ENCODE assay signal across 23 cellular contexts in genomic region chr2:174690026-174690425, GRCh38.
"Had no signal": no experiment of that assay in that cellular context is flagged by ENCODE, and none has a peak within 500 bp of the region (broad histone marks: within the 10 kb centered on the region; RNA-seq: fewer than 3 reads in every experiment).

No MANE protein-coding gene starts in this region.

- ATAC-seq: effector memory CD8-positive, alpha-beta T cell; esophagus mucosa; foreskin keratinocyte; gastrocnemius medialis; gastroesophageal sphincter; heart left ventricle; heart right ventricle had no signal

- H3K4me3 ChIP-seq: colonic mucosa, coronary artery, dorsolateral prefrontal cortex, esophagus muscularis mucosa, esophagus squamous epithelium, gastrocnemius medialis, gastroesophageal sphincter, heart left ventricle, heart right ventricle had no signal

- H3K9me3 ChIP-seq: colonic mucosa, esophagus muscularis mucosa, esophagus squamous epithelium, gastrocnemius medialis, gastroesophageal sphincter, heart left ventricle, heart right ventricle had no signal

- H3K4me3 Mint-ChIP-seq: effector memory CD8-positive, alpha-beta T cell; endodermal cell had no signal

- H3K4me1 ChIP-seq: colonic mucosa, esophagus squamous epithelium, foreskin keratinocyte, gastrocnemius medialis had no signal

- H3K27me3 ChIP-seq: colonic mucosa, dorsolateral prefrontal cortex, gastrocnemius medialis, heart left ventricle had no signal

- DNase-seq: colonic mucosa; cortex of kidney; dermis blood vessel endothelial cell; dorsolateral prefrontal cortex; effector CD4-positive, alpha-beta T cell; effector CD8-positive, alpha-beta T cell; effector memory CD4-positive, alpha-beta T cell; effector memory CD8-positive, alpha-beta T cell; erythroblast; esophagus squamous epithelium; foreskin fibroblast; foreskin keratinocyte; foreskin melanocyte; gastrocnemius medialis; glutamatergic neuron; heart left ventricle; heart right ventricle had no signal

- H3K27ac ChIP-seq: colonic mucosa, coronary artery, dorsolateral prefrontal cortex, epithelial cell of prostate, esophagus muscularis mucosa, esophagus squamous epithelium, foreskin keratinocyte, gastrocnemius medialis, gastroesophageal sphincter, heart left ventricle, heart right ventricle had no signal

- H3K36me3 ChIP-seq: colonic mucosa, esophagus muscularis mucosa, esophagus squamous epithelium, gastrocnemius medialis, gastroesophageal sphincter, heart left ventricle, heart right ventricle had no signal

- H3K9me3 Mint-ChIP-seq: effector memory CD8-positive, alpha-beta T cell had no signal

- H3K27ac Mint-ChIP-seq: effector memory CD8-positive, alpha-beta T cell; endodermal cell had no signal
